1 cellular context compared by ENCODE assay signal in the genomic region with DNA sequence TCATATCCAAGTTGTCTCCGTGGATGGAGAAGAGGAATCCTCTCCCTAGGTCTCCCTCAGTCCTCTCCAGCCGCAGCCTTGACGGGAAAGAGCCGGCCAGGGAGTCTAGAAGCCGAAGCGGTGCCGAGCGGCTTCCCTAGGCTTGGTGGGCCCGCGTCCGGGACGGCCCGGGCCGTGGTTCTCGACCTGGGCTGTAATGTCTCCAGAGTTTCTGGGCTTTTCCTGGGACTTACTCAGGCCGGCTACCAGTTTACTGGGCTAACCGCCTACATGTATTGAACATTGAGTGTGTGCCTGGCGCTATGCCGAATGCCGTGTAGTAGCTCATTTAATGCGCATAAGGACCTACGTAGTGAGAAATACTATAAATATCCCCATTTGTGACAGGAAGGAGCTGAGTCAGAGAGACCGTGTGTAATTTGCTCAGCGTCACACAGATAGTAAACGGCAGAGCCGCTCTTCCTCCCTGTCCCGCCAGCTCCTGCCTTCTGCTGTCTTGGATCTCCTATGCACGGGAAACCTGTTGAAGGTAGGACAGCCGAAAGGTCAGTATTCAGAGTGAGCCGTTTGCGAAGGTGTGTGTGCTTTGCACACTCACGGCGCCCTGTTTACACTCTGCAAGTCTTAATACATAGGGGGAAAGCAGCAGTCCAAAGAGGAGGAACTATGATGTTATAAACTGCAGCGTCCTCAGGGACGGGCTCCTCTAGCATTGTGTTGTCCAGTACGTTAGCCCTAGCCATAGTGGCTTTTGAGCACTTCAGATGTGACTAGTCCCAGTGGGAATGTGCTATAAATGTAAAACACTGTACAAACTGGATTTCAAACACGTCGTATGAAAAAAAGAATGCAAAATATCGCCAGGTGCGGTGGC.
TF ChIP-seq lines count a peak whose summit lies in the region.

No MANE protein-coding gene starts in this region.

TF ChIP-seq in HEK293, 187 proteins besides CTCF, POLR2A, EP300 and RAD21 (continued from another document and continues in another):
- TF ChIP-seq ZSCAN5A (tag by site-specific recombination; IDR thresholded peaks at IDR 0.05) = no peak
- TF ChIP-seq ZNF639 (tag by site-specific recombination; IDR thresholded peaks at IDR 0.05) = peak; percentile 65; the same call in 1 of the 2 replicates
- no peak for TF ChIP-seq KLF17 (tag by site-specific recombination; IDR thresholded peaks at IDR 0.05)
- no peak for TF ChIP-seq ZNF138 (tag by site-specific recombination; IDR thresholded peaks at IDR 0.05; ENCODE audit: borderline replicate concordance)
- no peak for TF ChIP-seq ZNF211 (tag by site-specific recombination; IDR thresholded peaks at IDR 0.05; ENCODE audit: low read depth)
- peak; percentile 44; the same call in 1 of the 2 replicates for TF ChIP-seq TSHZ1 (tag by site-specific recombination; IDR thresholded peaks at IDR 0.05; ENCODE audit: borderline replicate concordance)
- 0 out of 2 replicates have a peak, but pooled peaks have one; percentile 22 for TF ChIP-seq OSR2 (tag by site-specific recombination; IDR thresholded peaks at IDR 0.05)
- no peak; the same call in 1 of the 2 replicates for TF ChIP-seq KLF8 (tag by site-specific recombination; IDR thresholded peaks at IDR 0.05)
- no peak for TF ChIP-seq ZNF544 (tag by site-specific recombination; IDR thresholded peaks at IDR 0.05)
- peak; percentile 78; the same call in 1 of the 2 replicates for TF ChIP-seq ZEB2 (tag by site-specific recombination; IDR thresholded peaks at IDR 0.05)
- TF ChIP-seq ZNF175 (tag by site-specific recombination; IDR thresholded peaks at IDR 0.05) = no peak
- peak; percentile 96 for TF ChIP-seq ZFP69B (tag by site-specific recombination; IDR thresholded peaks at IDR 0.05)
- TF ChIP-seq HIC1 (tag by site-specific recombination; IDR thresholded peaks at IDR 0.05) = no peak
- TF ChIP-seq, protein P1, sequence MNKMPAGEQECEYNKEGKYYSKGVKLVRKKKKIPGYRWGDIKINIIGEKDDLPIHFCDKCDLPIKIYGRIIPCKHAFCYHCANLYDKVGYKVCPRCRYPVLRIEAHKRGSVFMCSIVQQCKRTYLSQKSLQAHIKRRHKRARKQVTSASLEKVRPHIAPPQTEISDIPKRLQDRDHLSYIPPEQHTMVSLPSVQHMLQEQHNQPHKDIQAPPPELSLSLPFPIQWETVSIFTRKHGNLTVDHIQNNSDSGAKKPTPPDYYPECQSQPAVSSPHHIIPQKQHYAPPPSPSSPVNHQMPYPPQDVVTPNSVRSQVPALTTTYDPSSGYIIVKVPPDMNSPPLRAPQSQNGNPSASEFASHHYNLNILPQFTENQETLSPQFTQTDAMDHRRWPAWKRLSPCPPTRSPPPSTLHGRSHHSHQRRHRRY (tag by site-specific recombination; IDR thresholded peaks at IDR 0.05) = no peak
- TF ChIP-seq ZBTB7A (tag by site-specific recombination; IDR thresholded peaks at IDR 0.05; ENCODE audit: low read depth) = no peak
- peak; percentile 100 for TF ChIP-seq ZNF664 (tag by site-specific recombination; IDR thresholded peaks at IDR 0.05)
- no peak for TF ChIP-seq ZNF621 (tag by site-specific recombination; IDR thresholded peaks at IDR 0.05)
- peak; percentile 43; the same call in 1 of the 2 replicates for TF ChIP-seq ZBTB20 (tag by site-specific recombination; IDR thresholded peaks at IDR 0.05)
- no peak for TF ChIP-seq ZNF16 (tag by site-specific recombination; IDR thresholded peaks at IDR 0.05; ENCODE audit: low read depth)
- TF ChIP-seq ZNF660 (tag by site-specific recombination; IDR thresholded peaks at IDR 0.05) = peak; percentile 100
- TF ChIP-seq TCF7L2 (IDR thresholded peaks at IDR 0.05; ENCODE audit: borderline replicate concordance, low read depth, low read length) = no peak
- 0 out of 2 replicates have a peak, but pooled peaks have one; percentile 13 for TF ChIP-seq KLF10 (tag by site-specific recombination; IDR thresholded peaks at IDR 0.05)
- TF ChIP-seq, protein P2, sequence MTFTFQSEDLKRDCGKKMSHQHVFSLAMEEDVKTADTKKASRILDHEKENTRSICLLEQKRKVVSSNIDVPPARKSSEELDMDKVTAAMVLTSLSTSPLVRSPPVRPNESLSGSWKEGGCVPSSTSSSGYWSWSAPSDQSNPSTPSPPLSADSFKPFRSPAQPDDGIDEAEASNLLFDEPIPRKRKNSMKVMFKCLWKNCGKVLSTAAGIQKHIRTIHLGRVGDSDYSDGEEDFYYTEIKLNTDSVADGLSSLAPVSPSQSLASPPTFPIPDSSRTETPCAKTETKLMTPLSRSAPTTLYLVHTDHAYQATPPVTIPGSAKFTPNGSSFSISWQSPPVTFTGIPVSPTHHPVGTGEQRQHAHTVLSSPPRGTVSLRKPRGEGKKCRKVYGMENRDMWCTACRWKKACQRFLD (tag by site-specific recombination; IDR thresholded peaks at IDR 0.05) = no peak
- no peak for TF ChIP-seq ZNF530 (tag by site-specific recombination; IDR thresholded peaks at IDR 0.05; ENCODE audit: low read depth)
- no peak for TF ChIP-seq YY2 (tag by site-specific recombination; IDR thresholded peaks at IDR 0.05)
- no peak for TF ChIP-seq HOXC10 (CRISPR knock-in tag; IDR thresholded peaks at IDR 0.05)
- peak; percentile 7; the same call in 1 of the 2 replicates for TF ChIP-seq ZBTB11 (tag by site-specific recombination; conservative IDR thresholded peaks at IDR 0.05; ENCODE audit: low read depth)
- no peak for TF ChIP-seq ZNF169 (tag by site-specific recombination; IDR thresholded peaks at IDR 0.05)
- TF ChIP-seq ZNF354C (tag by site-specific recombination; IDR thresholded peaks at IDR 0.05; ENCODE audit: borderline replicate concordance, low read depth) = no peak
- TF ChIP-seq ZNF140 (tag by site-specific recombination; IDR thresholded peaks at IDR 0.05) = no peak
- TF ChIP-seq ZNF155 (tag by site-specific recombination; IDR thresholded peaks at IDR 0.05) = no peak
- no peak for TF ChIP-seq ZXDB (tag by site-specific recombination; IDR thresholded peaks at IDR 0.05)
- no peak for TF ChIP-seq KLF9 (tag by site-specific recombination; IDR thresholded peaks at IDR 0.05; ENCODE audit: low read depth)
